ENCODE assay signal across 21 cellular contexts in genomic region chr4:71711044-71711984, GRCh38.
A peak's percentile ranks its signal among the peaks of the same experiment; 100 is the strongest.
DNase-seq lines count a peak whose midpoint lies in the region; ATAC-seq, FAIRE-seq and TF ChIP-seq lines count a peak whose summit lies in the region.
"Had no signal": no experiment of that assay in that cellular context is flagged by ENCODE, and none has a peak within 500 bp of the region (broad histone marks: within the 10 kb centered on the region; RNA-seq: fewer than 3 reads in every experiment).

No MANE protein-coding gene starts in this region.

- peak; percentile 20 for FAIRE-seq in urothelium cell line (lab: Jason Lieb, UNC)
- FAIRE-seq: islet of Langerhans had no signal

- no peak for TF ChIP-seq CTCF in omental fat pad (IDR thresholded peaks at IDR 0.05)

- DNase-seq in NCI-H510A treated with DMSO at 0.1 percent for 48 hours (lab: John Stamatoyannopoulos, UW), result peak; percentile 88
- DNase-seq in NCI-H510A (lab: John Stamatoyannopoulos, UW), result no peak
- peak; percentile 49 for DNase-seq in NCI-H82 treated with DMSO at 0.1 percent for 48 hours (lab: John Stamatoyannopoulos, UW; ENCODE audit: unreplicated experiment)
- DNase-seq in left colon, result peak in 1 of 2 donors; percentile 28
- DNase-seq in urothelium cell line (ENCODE audit: low spot score), result no peak
- DNase-seq in central memory CD4-positive, alpha-beta T cell, result no peak
- no peak for DNase-seq in NCI-H1436 (lab: John Stamatoyannopoulos, UW)
- no peak for DNase-seq in omental fat pad (ENCODE audit: low spot score)
- DNase-seq: ACHN; activated CD4-positive, alpha-beta memory T cell treated with anti-CD3 and anti-CD28 coated beads, Interleukin-2, amount 10 ng/mL, durations not matched to agents 7 days and 5 days; activated CD4-positive, CD25-positive, alpha-beta regulatory T cell; activated gamma-delta T cell treated with Interleukin-2 at 50 U/mL for 16 hours; adrenal gland; dorsolateral prefrontal cortex; NCI-H774; occipital lobe; Peyer's patch; right cardiac atrium; SK-N-SH; stimulated activated CD8-positive, alpha-beta memory T cell treated with anti-CD3 and anti-CD28 coated beads, Interleukin-4, amount 100 ng/mL, for 48 hours had no signal

- intact Hi-C loops in left colon (cut with DNase I, micrococcal nuclease), result loop anchor here in 1 of 2 donors (5.0 kb wide), 1 partner anchor 529 kb away; no protein-coding TSS in a partner anchor

- ATAC-seq in left colon (peak; percentile 93), omental fat pad (ENCODE audit: low FRiP score) (no peak)

Comparison
In these comparisons a context has a peak if more than half of its experiments do, and no peak if none do; other contexts are left out.
1. DNase-seq: peak in NCI-H510A treated with DMSO at 0.1 percent for 48 hours (single experiment) and NCI-H82 treated with DMSO at 0.1 percent for 48 hours (single experiment); none in NCI-H510A (single experiment), urothelium cell line (single experiment), central memory CD4-positive, alpha-beta T cell (single experiment), NCI-H1436 (single experiment) and omental fat pad (single experiment).